ENCODE assay signal across 10 cellular contexts in genomic region chr1:89261926-89262540, GRCh38. TPM values are rescaled to one million over a fixed set of nuclear protein-coding genes. Genes with fewer than 3 reads are reported as not detected.
DNase-seq lines count a peak whose midpoint lies in the region; ATAC-seq, FAIRE-seq and TF ChIP-seq lines count a peak whose summit lies in the region.
"Had no signal": no experiment of that assay in that cellular context is flagged by ENCODE, and none has a peak within 500 bp of the region (broad histone marks: within the 10 kb centered on the region; RNA-seq: fewer than 3 reads in every experiment).

No MANE protein-coding gene starts in this region.

- TF ChIP-seq CTCF in esophagus muscularis mucosa (IDR thresholded peaks at IDR 0.05) (no peak), GM13977 (IDR thresholded peaks at IDR 0.05; ENCODE audit: extremely low read depth, insufficient read depth, missing control alignments) (no peak), pancreas (IDR thresholded peaks at IDR 0.05) (no peak)

- H3K9me3 ChIP-seq in esophagus muscularis mucosa (no peaks in the 10 kb centered on the region), skeletal muscle tissue (ENCODE audit: control insufficient read depth in 3 of 3, low read length in 3 of 3) (no peaks in the 10 kb centered on the region), pancreas (no peaks in the 10 kb centered on the region)

- in situ Hi-C loops in GM13977 (cut with MboI; ENCODE audit: low pct_unique_long_range_greater_than_20kb, low sequenced_read_pairs, unreplicated experiment), result no loop called here

- ATAC-seq in pancreas (no peak), GM21717 (IDR thresholded peaks at IDR 0.05; ENCODE audit: unreplicated experiment) (no peak)

- no peak for TF ChIP-seq POLR2A in esophagus muscularis mucosa (IDR thresholded peaks at IDR 0.05; ENCODE audit: low read depth)

- H3K4me3 ChIP-seq in esophagus muscularis mucosa, result peak overlapping the region; percentile 36 to 46 (median 42)
- peak overlapping the region; percentile 52 to 62 (median 61) for H3K4me3 ChIP-seq in skeletal muscle tissue (ENCODE audit: low read length in 3 of 3)
- no peak overlapping the region for H3K4me3 ChIP-seq in pancreas

- H3K27me3 ChIP-seq in esophagus muscularis mucosa (no peaks in the 10 kb centered on the region), skeletal muscle tissue (ENCODE audit: control insufficient read depth in 3 of 3, insufficient read depth in 3 of 3, low read length in 3 of 3) (no peaks in the 10 kb centered on the region), pancreas (no peaks in the 10 kb centered on the region)

- peaks cover 36 to 43% (median 42%) of the 10 kb centered on the region in 4 donors for H3K4me1 ChIP-seq in esophagus muscularis mucosa
- H3K4me1 ChIP-seq in skeletal muscle tissue (ENCODE audit: control insufficient read depth in 3 of 3, insufficient read depth in 3 of 3, low read length in 3 of 3), result peaks cover 17 to 29% (median 24%) of the 10 kb centered on the region in 3 donors
- no peaks in the 10 kb centered on the region for H3K4me1 ChIP-seq in pancreas

- H3K27ac ChIP-seq in esophagus muscularis mucosa (replicated peaks in 1 of 4) (peak overlapping the region; percentile 61 to 80 (median 72)), skeletal muscle tissue (ENCODE audit: low read depth, low read length) (no peak overlapping the region), pancreas (no peak overlapping the region)

- H3K9ac ChIP-seq in skeletal muscle tissue (ENCODE audit: low read depth in 1 of 3, low read length in 3 of 3), result peak overlapping the region; percentile 14 to 42 (median 26)

- no peak for FAIRE-seq in pancreas (lab: Jason Lieb, UNC)
- FAIRE-seq: A204.1, kidney had no signal

- intact Hi-C loops in esophagus muscularis mucosa (cut with DNase I), result loop anchor here (10.0 kb wide), 1 partner anchor 127 kb away; no protein-coding TSS in a partner anchor
- intact Hi-C loops in pancreas (cut with DNase I), result no loop called here

- no peak for TF ChIP-seq EP300 in esophagus muscularis mucosa (IDR thresholded peaks at IDR 0.05)

- DNase-seq in DMS53 (lab: John Stamatoyannopoulos, UW) (peak; percentile 10), DMS53 treated with DMSO at 0.1 percent for 48 hours (lab: John Stamatoyannopoulos, UW; ENCODE audit: unreplicated experiment) (no peak), NCI-H2227 treated with DMSO at 0.1 percent for 48 hours (lab: John Stamatoyannopoulos, UW) (peak; percentile 21), esophagus muscularis mucosa (ENCODE audit: extremely low spot score) (no peak), GM13977 (ENCODE audit: low spot score) (no peak), pancreas (no peak)
- DNase-seq: kidney had no signal

- no peaks in the 10 kb centered on the region for H3K36me3 ChIP-seq in esophagus muscularis mucosa
- no peaks in the 10 kb centered on the region for H3K36me3 ChIP-seq in skeletal muscle tissue (ENCODE audit: control insufficient read depth in 3 of 3, insufficient read depth in 3 of 3, low read length in 3 of 3)
- H3K36me3 ChIP-seq in pancreas, result no peaks in the 10 kb centered on the region

- 23% methylated on average over 6 of the region's 6 CpGs for WGBS in esophagus muscularis mucosa
- WGBS in pancreas, 2 donors, result 57 to 62% methylated on average over 6 of the region's 6 CpGs

RNA-seq across cellular contexts. Expression of gene GBP5, which starts 10.6 kb away (rescaled TPM):
- total RNA-seq in esophagus muscularis mucosa, result 1 to 10 TPM in 1 of 4 donors, under 1 TPM in 3; 0.42 to 3.0 (median 0.73) TPM
- total RNA-seq in skeletal muscle tissue, result 0.52 TPM
- total RNA-seq in pancreas, result 1 to 10 TPM in 1 of 6 donors, under 1 TPM in 5; 0.20 to 1.4 (median 0.63) TPM
- polyA plus RNA-seq in pancreas, result under 1 TPM; 0.16 to 0.19 TPM

Comparison
In these comparisons a context has a peak if more than half of its experiments do, and no peak if none do; other contexts are left out.
1. DNase-seq: peak in DMS53 (single experiment) and NCI-H2227 treated with DMSO at 0.1 percent for 48 hours (single experiment); none in DMS53 treated with DMSO at 0.1 percent for 48 hours (single experiment), esophagus muscularis mucosa (single experiment), GM13977 (single experiment) and pancreas (0 of 6).
2. H3K27ac ChIP-seq: peak in esophagus muscularis mucosa (4 of 4); none in skeletal muscle tissue (single experiment) and pancreas (0 of 4).
3. H3K4me3 ChIP-seq: peak in esophagus muscularis mucosa (4 of 4) and skeletal muscle tissue (3 of 3); none in pancreas (0 of 4).